ENCODE assay signal across 9 cellular contexts in genomic region chr6:27250277-27250954, GRCh38. TPM values are rescaled to one million over a fixed set of nuclear protein-coding genes. Genes with fewer than 3 reads are reported as not detected.
A peak's percentile ranks its signal among the peaks of the same experiment; 100 is the strongest.
DNase-seq lines count a peak whose midpoint lies in the region; ATAC-seq lines count a peak whose summit lies in the region.
"Had no signal": no experiment of that assay in that cellular context is flagged by ENCODE, and none has a peak within 500 bp of the region (broad histone marks: within the 10 kb centered on the region; RNA-seq: fewer than 3 reads in every experiment).

No MANE protein-coding gene starts in this region.

- no peak for DNase-seq in activated CD4-positive, alpha-beta T cell treated with anti-CD3 and anti-CD28 coated beads, Interleukin-2, amount 10 ng/mL, durations not matched to agents 24 days and 14 days
- no peak for DNase-seq in activated CD4-positive, alpha-beta T cell treated with anti-CD3 and anti-CD28 coated beads for 48 hours
- DNase-seq in stimulated activated naive CD8-positive, alpha-beta T cell treated with anti-CD3 and anti-CD28 coated beads, Interleukin-15, amount 100 ng/mL, for 72 hours, result no peak
- DNase-seq in SW480 (ENCODE audit: low spot score), result no peak
- DNase-seq in SKM-1 treated with dmso at 0.1 percent for 144 hours (lab: John Stamatoyannopoulos, UW; ENCODE audit: unreplicated experiment), result no peak
- DNase-seq: HCEC 1CT had no signal

- H3K4me3 ChIP-seq in iPS-18c (ENCODE audit: insufficient read depth, low read depth, low read length), result peak overlapping the region; percentile 99

- intact Hi-C loops in activated CD4-positive, alpha-beta T cell treated with anti-CD3 and anti-CD28 coated beads, Interleukin-2, amount 10 ng/mL, durations not matched to agents 24 days and 14 days (cut with micrococcal nuclease), result no loop called here

- H3K27me3 Mint-ChIP-seq in activated CD4-positive, alpha-beta T cell treated with anti-CD3 and anti-CD28 coated beads, Interleukin-2, amount 10 ng/mL, durations not matched to agents 24 days and 14 days, result peaks cover 47% of the 10 kb centered on the region
- H3K27me3 Mint-ChIP-seq in activated T-helper 17 cell treated with anti-CD3 and anti-CD28 coated beads, Interleukin-2, amount 50 U/mL, for 72 hours, result peaks cover 16% of the 10 kb centered on the region
- peaks cover 30% of the 10 kb centered on the region for H3K27me3 Mint-ChIP-seq in stimulated activated naive CD8-positive, alpha-beta T cell treated with anti-CD3 and anti-CD28 coated beads, Interleukin-15, amount 100 ng/mL, for 72 hours

- H3K4me1 Mint-ChIP-seq in activated CD4-positive, alpha-beta T cell treated with anti-CD3 and anti-CD28 coated beads, Interleukin-2, amount 10 ng/mL, durations not matched to agents 24 days and 14 days, result peaks cover 11% of the 10 kb centered on the region
- no peaks in the 10 kb centered on the region for H3K4me1 Mint-ChIP-seq in activated T-helper 17 cell treated with anti-CD3 and anti-CD28 coated beads, Interleukin-2, amount 50 U/mL, for 72 hours
- H3K4me1 Mint-ChIP-seq in stimulated activated naive CD8-positive, alpha-beta T cell treated with anti-CD3 and anti-CD28 coated beads, Interleukin-15, amount 100 ng/mL, for 72 hours, result peaks cover 8% of the 10 kb centered on the region

- ATAC-seq in activated T-helper 17 cell treated with anti-CD3 and anti-CD28 coated beads, Interleukin-2, amount 50 U/mL, for 72 hours (replicated peaks), result no peak
- ATAC-seq in stimulated activated naive CD8-positive, alpha-beta T cell treated with anti-CD3 and anti-CD28 coated beads, Interleukin-15, amount 100 ng/mL, for 72 hours, result no peak
- ATAC-seq in GM18861 (IDR thresholded peaks at IDR 0.05; ENCODE audit: unreplicated experiment), result no peak

- peak overlapping the region; percentile 91 for H3K4me3 Mint-ChIP-seq in activated CD4-positive, alpha-beta T cell treated with anti-CD3 and anti-CD28 coated beads, Interleukin-2, amount 10 ng/mL, durations not matched to agents 24 days and 14 days
- peak overlapping the region; percentile 89 for H3K4me3 Mint-ChIP-seq in activated T-helper 17 cell treated with anti-CD3 and anti-CD28 coated beads, Interleukin-2, amount 50 U/mL, for 72 hours
- H3K4me3 Mint-ChIP-seq in stimulated activated naive CD8-positive, alpha-beta T cell treated with anti-CD3 and anti-CD28 coated beads, Interleukin-15, amount 100 ng/mL, for 72 hours, result peak overlapping the region; percentile 93 to 95

- no peaks in the 10 kb centered on the region for H3K36me3 Mint-ChIP-seq in activated CD4-positive, alpha-beta T cell treated with anti-CD3 and anti-CD28 coated beads, Interleukin-2, amount 10 ng/mL, durations not matched to agents 24 days and 14 days (ENCODE audit: low read depth)
- no peaks in the 10 kb centered on the region for H3K36me3 Mint-ChIP-seq in activated T-helper 17 cell treated with anti-CD3 and anti-CD28 coated beads, Interleukin-2, amount 50 U/mL, for 72 hours (ENCODE audit: low read depth)

- peaks cover 2% of the 10 kb centered on the region for H3K9me3 ChIP-seq in iPS-18c (ENCODE audit: control insufficient read depth, insufficient read depth, low read length)

- H3K27ac Mint-ChIP-seq in activated CD4-positive, alpha-beta T cell treated with anti-CD3 and anti-CD28 coated beads, Interleukin-2, amount 10 ng/mL, durations not matched to agents 24 days and 14 days, result no peak overlapping the region
- H3K27ac Mint-ChIP-seq in activated T-helper 17 cell treated with anti-CD3 and anti-CD28 coated beads, Interleukin-2, amount 50 U/mL, for 72 hours, result peak overlapping the region; percentile 47
- peak overlapping the region; percentile 55 to 83 for H3K27ac Mint-ChIP-seq in stimulated activated naive CD8-positive, alpha-beta T cell treated with anti-CD3 and anti-CD28 coated beads, Interleukin-15, amount 100 ng/mL, for 72 hours

- no peaks in the 10 kb centered on the region for H3K9me3 Mint-ChIP-seq in activated CD4-positive, alpha-beta T cell treated with anti-CD3 and anti-CD28 coated beads, Interleukin-2, amount 10 ng/mL, durations not matched to agents 24 days and 14 days
- H3K9me3 Mint-ChIP-seq in activated T-helper 17 cell treated with anti-CD3 and anti-CD28 coated beads, Interleukin-2, amount 50 U/mL, for 72 hours, result no peaks in the 10 kb centered on the region
- H3K9me3 Mint-ChIP-seq in stimulated activated naive CD8-positive, alpha-beta T cell treated with anti-CD3 and anti-CD28 coated beads, Interleukin-15, amount 100 ng/mL, for 72 hours, result no peaks in the 10 kb centered on the region

RNA-seq across cellular contexts. Expression of gene PRSS16, which starts 2.9 kb away (rescaled TPM):
- 0.31 TPM in 1 of 2 replicates, not detected in the other for total RNA-seq in activated CD4-positive, alpha-beta T cell treated with anti-CD3 and anti-CD28 coated beads, Interleukin-2, amount 10 ng/mL, durations not matched to agents 24 days and 14 days
- 1 to 10 TPM; 1.8 to 2.6 TPM for total RNA-seq in activated T-helper 17 cell treated with anti-CD3 and anti-CD28 coated beads, Interleukin-2, amount 50 U/mL, for 72 hours
